ENCODE assay signal across 8 cellular contexts in genomic region chrX:135421537-135421931, GRCh38. TPM values are rescaled to one million over a fixed set of nuclear protein-coding genes. Genes with fewer than 3 reads are reported as not detected.
DNase-seq lines count a peak whose midpoint lies in the region; ATAC-seq and TF ChIP-seq lines count a peak whose summit lies in the region.

No MANE protein-coding gene starts in this region.

- no peak overlapping the region for H3K27ac ChIP-seq in RWPE1
- H3K27ac ChIP-seq in foreskin keratinocyte = no peak overlapping the region

- H3K4me1 ChIP-seq in foreskin keratinocyte = no peaks in the 10 kb centered on the region

- H3K27me3 ChIP-seq in foreskin keratinocyte = peaks cover 9% of the 10 kb centered on the region

- H3K4me3 ChIP-seq in Jurkat, Clone E6-1 (ENCODE audit: low read length) = peak overlapping the region; percentile 41

- CTCF ChIA-PET in RWPE1 (lab: Yijun Ruan, JAX) = no interaction called here

- DNase-seq in DMS 273 treated with DMSO at 0.1 percent for 48 hours (lab: John Stamatoyannopoulos, UW) (peak; percentile 8), RWPE1 (ENCODE audit: low spot score) (peak; percentile 66), foreskin keratinocyte (peak in 1 of 2 donors; percentile 20), nucleus accumbens (lab: John Stamatoyannopoulos, UW) (peak; percentile 4 to 92 (median 80)), stromal cell of bone marrow (ENCODE audit: low read depth) (peak; percentile 14)
- DNase-seq in Jurkat, Clone E6-1 (ENCODE audit: low read depth, low spot score) = peak; percentile 67
- DNase-seq in activated effector memory CD4-positive, alpha-beta T cell treated with anti-CD3 and anti-CD28 coated beads, Interleukin-2, amount 50 U/mL, for 16 hours = peak; percentile 95

- no peak for TF ChIP-seq CTCF in RWPE1 (conservative IDR thresholded peaks at IDR 0.05; ENCODE audit: low read depth)
- TF ChIP-seq CTCF in foreskin keratinocyte (conservative IDR thresholded peaks at IDR 0.05) = no peak

- ATAC-seq in GM21723 (IDR thresholded peaks at IDR 0.05; ENCODE audit: unreplicated experiment) (peak; percentile 92), foreskin keratinocyte (peak; percentile 86)

- POLR2A ChIA-PET in RWPE1 (lab: Yijun Ruan, JAX; ENCODE audit: low non-redundant PET) = no interaction called here

RNA-seq across cellular contexts. Expression of gene SMIM10L2A, which starts 0.2 kb away (rescaled TPM):
- 0.69 TPM for polyA plus RNA-seq in Jurkat, Clone E6-1 (2012; ENCODE audit: insufficient read depth, insufficient read length)
- total RNA-seq in foreskin keratinocyte = 0.03 and 0.14 TPM in 2 replicates
- 0.03 and 0.04 TPM in 2 replicates for polyA plus RNA-seq in foreskin keratinocyte
